ENCODE assay signal across 8 cellular contexts in genomic region chr10:86693721-86694369, GRCh38. TPM values are rescaled to one million over a fixed set of nuclear protein-coding genes. Genes with fewer than 3 reads are reported as not detected.
DNase-seq lines count a peak whose midpoint lies in the region; ATAC-seq, FAIRE-seq and TF ChIP-seq lines count a peak whose summit lies in the region.

No MANE protein-coding gene starts in this region.

- H3K9me2 ChIP-seq in PC-3 (replicated peaks; ENCODE audit: low read length): no peaks in the 10 kb centered on the region

- ATAC-seq in A549 (peak; percentile 52 to 83; a peak in 3 of 6 replicates), PC-3 (peak; percentile 58), GM21737 (IDR thresholded peaks at IDR 0.05; ENCODE audit: unreplicated experiment) (no peak)
- ATAC-seq in activated naive CD8-positive, alpha-beta T cell treated with anti-CD3 and anti-CD28 coated beads, Interleukin-2, amount 50 U/mL, for 24 hours: no peak

- intact Hi-C loops in PC-3 (cut with micrococcal nuclease): no loop called here

- no TSS peak for BruUV-seq in PC-3 (replicated peaks; lab: Mats Ljungman, UMichigan)

- H3K9ac ChIP-seq in PC-3 (ENCODE audit: low read length): no peak overlapping the region

- H3K9me3 Mint-ChIP-seq in activated naive CD8-positive, alpha-beta T cell treated with anti-CD3 and anti-CD28 coated beads, Interleukin-2, amount 50 U/mL, for 24 hours: no peaks in the 10 kb centered on the region

- no peak for TF ChIP-seq POLR2A in A549 (IDR thresholded peaks at IDR 0.05; ENCODE audit: low read length)

- no peaks in the 10 kb centered on the region for H3K79me2 ChIP-seq in PC-3 (ENCODE audit: low read length)

- H3K4me1 ChIP-seq in A549: no peaks in the 10 kb centered on the region
- no peaks in the 10 kb centered on the region for H3K4me1 ChIP-seq in PC-3 (ENCODE audit: insufficient read depth, low read length)

- no peak overlapping the region for H2AFZ ChIP-seq in PC-3 (ENCODE audit: low read length)

- H3K4me3 ChIP-seq in A549: no peak overlapping the region
- H3K4me3 ChIP-seq in GM12875 (ENCODE audit: low read depth, low read length): no peak overlapping the region
- H3K4me3 ChIP-seq in PC-3 (ENCODE audit: low read length): no peak overlapping the region

- DNase-seq in A549 (ENCODE audit: low read depth in 1 of 2, low spot score in 1 of 2) (peak; percentile 28 to 61), PC-3 (peak; percentile 35), iPS-NIHi7 (ENCODE audit: extremely low spot score) (peak; percentile 74), NCI-H187 (lab: John Stamatoyannopoulos, UW) (no peak)
- DNase-seq in activated naive CD8-positive, alpha-beta T cell treated with anti-CD3 and anti-CD28 coated beads, Interleukin-2, amount 50 U/mL, for 24 hours: peak; percentile 50
- DNase-seq in stimulated activated CD8-positive, alpha-beta memory T cell treated with anti-CD3 and anti-CD28 coated beads, Interleukin-4, amount 100 ng/mL, for 24 hours (ENCODE audit: low read depth): peak; percentile 10

- H3K4me2 ChIP-seq in A549 (no peak overlapping the region), PC-3 (ENCODE audit: low read length) (no peak overlapping the region)

- H3K27ac ChIP-seq in A549 (no peak overlapping the region), PC-3 (ENCODE audit: low read length) (no peak overlapping the region)

- H3K27me3 Mint-ChIP-seq in activated naive CD8-positive, alpha-beta T cell treated with anti-CD3 and anti-CD28 coated beads, Interleukin-2, amount 50 U/mL, for 24 hours: peaks cover 1% of the 10 kb centered on the region

- no peaks in the 10 kb centered on the region for H3K4me1 Mint-ChIP-seq in activated naive CD8-positive, alpha-beta T cell treated with anti-CD3 and anti-CD28 coated beads, Interleukin-2, amount 50 U/mL, for 24 hours

- TF ChIP-seq EP300 in A549 (IDR thresholded peaks at IDR 0.05): no peak

- no peaks in the 10 kb centered on the region for H3K36me3 Mint-ChIP-seq in activated naive CD8-positive, alpha-beta T cell treated with anti-CD3 and anti-CD28 coated beads, Interleukin-2, amount 50 U/mL, for 24 hours (ENCODE audit: low read depth)

- no peak for FAIRE-seq in A549 (lab: Jason Lieb, UNC)

- H3K9me3 ChIP-seq in A549 (no peaks in the 10 kb centered on the region), PC-3 (ENCODE audit: low read length) (no peaks in the 10 kb centered on the region)

- WGBS in A549 (ENCODE audit: missing lambda C conversion rate): 35% methylated on average over 10 of the region's 10 CpGs

- POLR2A ChIA-PET in A549 (lab: Yijun Ruan, JAX): interaction anchor here (0.9 kb wide), 1 partner anchor 62 kb away, joined by 3 read pairs; the partner anchor contains the start of gene BMPR1A
- POLR2A ChIA-PET in PC-3 (lab: Charles Lee; ENCODE audit: unreplicated experiment): no interaction called here

- TF ChIP-seq CTCF in A549 (IDR thresholded peaks at IDR 0.05) (peak; percentile 64), GM12875 (IDR thresholded peaks at IDR 0.05; ENCODE audit: borderline replicate concordance, insufficient read depth, low read depth, low read length) (peak; percentile 72), PC-3 (conservative IDR thresholded peaks at IDR 0.05; ENCODE audit: low read depth, low read length) (peak; percentile 68)

- no peaks in the 10 kb centered on the region for H3K36me3 ChIP-seq in PC-3 (ENCODE audit: low read depth, low read length)

- no peak overlapping the region for H3K4me3 Mint-ChIP-seq in activated naive CD8-positive, alpha-beta T cell treated with anti-CD3 and anti-CD28 coated beads, Interleukin-2, amount 50 U/mL, for 24 hours

- H3F3A ChIP-seq in PC-3 (ENCODE audit: low read length, unreplicated experiment): no peaks in the 10 kb centered on the region

- CTCF ChIA-PET in A549 (lab: Yijun Ruan, JAX): interaction anchor here (0.7 to 4.8 kb wide), 27 partner anchors 9 to 245 kb away, joined by 3 to 37 read pairs (median 4); no protein-coding TSS in a partner anchor
- CTCF ChIA-PET in PC-3 (lab: Charles Lee): interaction anchor here (0.6 to 1.9 kb wide), 2 partner anchors 9 to 205 kb away, joined by 3 to 4 read pairs; no protein-coding TSS in a partner anchor

- peak; percentile 42 to 58; a peak in 4 of 5 replicates for TF ChIP-seq RAD21 in A549 (conservative IDR thresholded peaks at IDR 0.05 in 1 of 2, IDR thresholded peaks at IDR 0.05 in 1 of 2)

- no peaks in the 10 kb centered on the region for H3K27me3 ChIP-seq in PC-3 (ENCODE audit: low read length)

- no peak overlapping the region for H3K27ac Mint-ChIP-seq in activated naive CD8-positive, alpha-beta T cell treated with anti-CD3 and anti-CD28 coated beads, Interleukin-2, amount 50 U/mL, for 24 hours

- no peaks in the 10 kb centered on the region for H4K20me1 ChIP-seq in PC-3 (ENCODE audit: low read length)

TF ChIP-seq in A549, 52 proteins besides CTCF, POLR2A, EP300 and RAD21:
- TF ChIP-seq SMC3 (IDR thresholded peaks at IDR 0.05): peak; percentile 67
- no peak for TF ChIP-seq MYC (IDR thresholded peaks at IDR 0.05; ENCODE audit: borderline replicate concordance, low read length)

RNA-seq across cellular contexts. Expression of gene LDB3, which starts 25.5 kb away (rescaled TPM):
- polyA plus RNA-seq in A549 (2011; rRNA removed): 0.08 and 0.13 TPM in 2 replicates
- polyA plus RNA-seq in A549 (2012; cell fraction: cytosol; rRNA removed): 0.01 and 0.16 TPM in 2 replicates
- polyA plus RNA-seq in A549 (2012; cell fraction: nucleus; rRNA removed): 0.10 and 0.16 TPM in 2 replicates
- polyA plus RNA-seq in A549 (2017; fragmentation: RNase III; extraction: RNeasy Plus Mini Kit Qiagen cat#74134 plus additional on column Dnase treatment): 0.08 to 0.15 TPM (median 0.13 TPM) in 3 replicates
- 0.15 TPM in 1 of 2 replicates, not detected in the other for polyA minus RNA-seq in A549 (2011; rRNA and poly(A)+ RNA removed)
- 0.04 and 0.52 TPM in 2 replicates for total RNA-seq in PC-3 (2014; rRNA removed)

RNA-seq across cellular contexts. Expression of gene OPN4, which starts 39.5 kb away (rescaled TPM):
- polyA plus RNA-seq in A549 (2011; rRNA removed) (not detected in 2 replicates), A549 (2017; fragmentation: RNase III; extraction: RNeasy Plus Mini Kit Qiagen cat#74134 plus additional on column Dnase treatment) (not detected in 3 replicates)
- not detected in 2 replicates for polyA plus RNA-seq in A549 (2012; cell fraction: cytosol; rRNA removed)
- not detected in 2 replicates for polyA plus RNA-seq in A549 (2012; cell fraction: nucleus; rRNA removed)
- polyA minus RNA-seq in A549 (2011; rRNA and poly(A)+ RNA removed): not detected in 2 replicates
- total RNA-seq in PC-3 (2014; rRNA removed): not detected in 2 replicates

Comparison
In these comparisons a context has a peak if more than half of its experiments do, and no peak if none do; other contexts are left out.
1. ATAC-seq: peak in A549 (2 of 2) and PC-3 (single experiment); none in activated naive CD8-positive, alpha-beta T cell treated with anti-CD3 and anti-CD28 coated beads, Interleukin-2, amount 50 U/mL, for 24 hours (single experiment) and GM21737 (single experiment).
2. DNase-seq: peak in A549 (2 of 2), PC-3 (single experiment), activated naive CD8-positive, alpha-beta T cell treated with anti-CD3 and anti-CD28 coated beads, Interleukin-2, amount 50 U/mL, for 24 hours (single experiment), iPS-NIHi7 (single experiment) and stimulated activated CD8-positive, alpha-beta memory T cell treated with anti-CD3 and anti-CD28 coated beads, Interleukin-4, amount 100 ng/mL, for 24 hours (single experiment); none in NCI-H187 (0 of 2).
3. Peak in every context shown above with its lines, with median percentiles within 50 percentile points of each other: CTCF ChIP-seq.